In the genomic region with DNA sequence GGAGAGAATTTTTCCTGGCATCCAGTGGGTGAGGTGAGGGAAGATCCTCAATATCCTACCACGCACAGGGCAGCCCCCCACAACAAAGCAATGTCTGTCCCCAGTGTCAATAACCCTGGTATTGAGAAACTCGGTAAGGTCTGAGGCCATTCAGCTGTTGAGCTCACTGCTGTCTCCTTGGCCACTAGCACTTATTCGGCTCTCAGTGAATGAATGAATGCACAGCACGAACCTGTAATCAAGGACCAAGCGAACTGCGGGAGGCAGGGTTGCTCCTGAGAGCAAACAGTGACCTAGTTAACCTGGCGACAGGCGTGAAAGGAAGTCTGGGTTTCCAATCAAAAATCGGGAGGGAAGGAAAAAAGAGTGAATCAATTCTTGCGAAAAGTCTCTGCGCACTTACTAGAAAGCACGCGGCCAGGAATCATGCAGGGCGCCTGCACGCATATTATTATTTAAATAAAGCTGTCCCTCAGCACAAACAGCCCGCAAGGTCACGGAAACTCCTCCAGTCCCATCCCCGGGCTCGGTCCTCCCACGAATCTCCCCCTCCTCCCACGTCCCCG, we compare ENCODE assay signal across 1 cellular context.
TF ChIP-seq lines count a peak whose summit lies in the region.

No MANE protein-coding gene starts in this region.

TF ChIP-seq in GM12878, 131 proteins besides CTCF, POLR2A, EP300 and RAD21 (continued from another document and continues in another):
- TF ChIP-seq, protein P1, sequence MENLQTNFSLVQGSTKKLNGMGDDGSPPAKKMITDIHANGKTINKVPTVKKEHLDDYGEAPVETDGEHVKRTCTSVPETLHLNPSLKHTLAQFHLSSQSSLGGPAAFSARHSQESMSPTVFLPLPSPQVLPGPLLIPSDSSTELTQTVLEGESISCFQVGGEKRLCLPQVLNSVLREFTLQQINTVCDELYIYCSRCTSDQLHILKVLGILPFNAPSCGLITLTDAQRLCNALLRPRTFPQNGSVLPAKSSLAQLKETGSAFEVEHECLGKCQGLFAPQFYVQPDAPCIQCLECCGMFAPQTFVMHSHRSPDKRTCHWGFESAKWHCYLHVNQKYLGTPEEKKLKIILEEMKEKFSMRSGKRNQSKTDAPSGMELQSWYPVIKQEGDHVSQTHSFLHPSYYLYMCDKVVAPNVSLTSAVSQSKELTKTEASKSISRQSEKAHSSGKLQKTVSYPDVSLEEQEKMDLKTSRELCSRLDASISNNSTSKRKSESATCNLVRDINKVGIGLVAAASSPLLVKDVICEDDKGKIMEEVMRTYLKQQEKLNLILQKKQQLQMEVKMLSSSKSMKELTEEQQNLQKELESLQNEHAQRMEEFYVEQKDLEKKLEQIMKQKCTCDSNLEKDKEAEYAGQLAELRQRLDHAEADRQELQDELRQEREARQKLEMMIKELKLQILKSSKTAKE (IDR thresholded peaks at IDR 0.05; ENCODE audit: low read depth, poor library complexity, severe bottlenecking) = peak; percentile 43
- TF ChIP-seq, protein P2, sequence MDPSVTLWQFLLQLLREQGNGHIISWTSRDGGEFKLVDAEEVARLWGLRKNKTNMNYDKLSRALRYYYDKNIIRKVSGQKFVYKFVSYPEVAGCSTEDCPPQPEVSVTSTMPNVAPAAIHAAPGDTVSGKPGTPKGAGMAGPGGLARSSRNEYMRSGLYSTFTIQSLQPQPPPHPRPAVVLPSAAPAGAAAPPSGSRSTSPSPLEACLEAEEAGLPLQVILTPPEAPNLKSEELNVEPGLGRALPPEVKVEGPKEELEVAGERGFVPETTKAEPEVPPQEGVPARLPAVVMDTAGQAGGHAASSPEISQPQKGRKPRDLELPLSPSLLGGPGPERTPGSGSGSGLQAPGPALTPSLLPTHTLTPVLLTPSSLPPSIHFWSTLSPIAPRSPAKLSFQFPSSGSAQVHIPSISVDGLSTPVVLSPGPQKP (IDR thresholded peaks at IDR 0.05; ENCODE audit: low read depth, low read length) = no peak
- TF ChIP-seq PAX5 (IDR thresholded peaks at IDR 0.05; ENCODE audit: borderline replicate concordance, low read depth, low read length) (no peak), SIX5 (IDR thresholded peaks at IDR 0.05; ENCODE audit: low read depth, low read length, severe bottlenecking) (no peak), E2F4 (IDR thresholded peaks at IDR 0.05; ENCODE audit: low read depth, low read length) (no peak), SUZ12 (IDR thresholded peaks at IDR 0.05; ENCODE audit: unreplicated experiment) (no peak), ZNF24 (IDR thresholded peaks at IDR 0.05) (peak; percentile 97), ZNF687 (IDR thresholded peaks at IDR 0.05) (no peak), YY1 (IDR thresholded peaks at IDR 0.05; ENCODE audit: low read depth, low read length) (no peak), ZNF274 (IDR thresholded peaks at IDR 0.05; ENCODE audit: insufficient read depth, insufficient read length) (no peak), ZNF217 (IDR thresholded peaks at IDR 0.05) (no peak), SRF (IDR thresholded peaks at IDR 0.05; ENCODE audit: low read depth in 2 of 2, low read length in 2 of 2) (no peak), SMAD1 (IDR thresholded peaks at IDR 0.05; ENCODE audit: low read depth, partially characterized antibody) (no peak), NFXL1 (IDR thresholded peaks at IDR 0.05; ENCODE audit: borderline replicate concordance) (peak; percentile 97), CUX1 (IDR thresholded peaks at IDR 0.05; ENCODE audit: insufficient replicate concordance, low read depth, low read length) (no peak), ZNF622 (IDR thresholded peaks at IDR 0.05) (no peak), IKZF1 (conservative IDR thresholded peaks at IDR 0.05) (no peak), POLR2AphosphoS2 (IDR thresholded peaks at IDR 0.05; ENCODE audit: low read depth, low read length) (no peak), CREB1 (IDR thresholded peaks at IDR 0.05; ENCODE audit: low read depth) (no peak), MXI1 (IDR thresholded peaks at IDR 0.05; ENCODE audit: low read depth, low read length) (peak; percentile 68; the same call in 1 of the 2 replicates), PML (IDR thresholded peaks at IDR 0.05; ENCODE audit: low read length) (no peak), RBBP5 (conservative IDR thresholded peaks at IDR 0.05) (no peak), CHD2 (IDR thresholded peaks at IDR 0.05; ENCODE audit: borderline replicate concordance, low read depth, low read length) (no peak), KAT2A (conservative IDR thresholded peaks at IDR 0.05; ENCODE audit: control insufficient read depth, low read depth, low read length) (no peak)
- TF ChIP-seq, protein P3, sequence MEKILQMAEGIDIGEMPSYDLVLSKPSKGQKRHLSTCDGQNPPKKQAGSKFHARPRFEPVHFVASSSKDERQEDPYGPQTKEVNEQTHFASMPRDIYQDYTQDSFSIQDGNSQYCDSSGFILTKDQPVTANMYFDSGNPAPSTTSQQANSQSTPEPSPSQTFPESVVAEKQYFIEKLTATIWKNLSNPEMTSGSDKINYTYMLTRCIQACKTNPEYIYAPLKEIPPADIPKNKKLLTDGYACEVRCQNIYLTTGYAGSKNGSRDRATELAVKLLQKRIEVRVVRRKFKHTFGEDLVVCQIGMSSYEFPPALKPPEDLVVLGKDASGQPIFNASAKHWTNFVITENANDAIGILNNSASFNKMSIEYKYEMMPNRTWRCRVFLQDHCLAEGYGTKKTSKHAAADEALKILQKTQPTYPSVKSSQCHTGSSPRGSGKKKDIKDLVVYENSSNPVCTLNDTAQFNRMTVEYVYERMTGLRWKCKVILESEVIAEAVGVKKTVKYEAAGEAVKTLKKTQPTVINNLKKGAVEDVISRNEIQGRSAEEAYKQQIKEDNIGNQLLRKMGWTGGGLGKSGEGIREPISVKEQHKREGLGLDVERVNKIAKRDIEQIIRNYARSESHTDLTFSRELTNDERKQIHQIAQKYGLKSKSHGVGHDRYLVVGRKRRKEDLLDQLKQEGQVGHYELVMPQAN (conservative IDR thresholded peaks at IDR 0.05) = peak; percentile 2; the same call in 1 of the 2 replicates
- TF ChIP-seq, protein P4, sequence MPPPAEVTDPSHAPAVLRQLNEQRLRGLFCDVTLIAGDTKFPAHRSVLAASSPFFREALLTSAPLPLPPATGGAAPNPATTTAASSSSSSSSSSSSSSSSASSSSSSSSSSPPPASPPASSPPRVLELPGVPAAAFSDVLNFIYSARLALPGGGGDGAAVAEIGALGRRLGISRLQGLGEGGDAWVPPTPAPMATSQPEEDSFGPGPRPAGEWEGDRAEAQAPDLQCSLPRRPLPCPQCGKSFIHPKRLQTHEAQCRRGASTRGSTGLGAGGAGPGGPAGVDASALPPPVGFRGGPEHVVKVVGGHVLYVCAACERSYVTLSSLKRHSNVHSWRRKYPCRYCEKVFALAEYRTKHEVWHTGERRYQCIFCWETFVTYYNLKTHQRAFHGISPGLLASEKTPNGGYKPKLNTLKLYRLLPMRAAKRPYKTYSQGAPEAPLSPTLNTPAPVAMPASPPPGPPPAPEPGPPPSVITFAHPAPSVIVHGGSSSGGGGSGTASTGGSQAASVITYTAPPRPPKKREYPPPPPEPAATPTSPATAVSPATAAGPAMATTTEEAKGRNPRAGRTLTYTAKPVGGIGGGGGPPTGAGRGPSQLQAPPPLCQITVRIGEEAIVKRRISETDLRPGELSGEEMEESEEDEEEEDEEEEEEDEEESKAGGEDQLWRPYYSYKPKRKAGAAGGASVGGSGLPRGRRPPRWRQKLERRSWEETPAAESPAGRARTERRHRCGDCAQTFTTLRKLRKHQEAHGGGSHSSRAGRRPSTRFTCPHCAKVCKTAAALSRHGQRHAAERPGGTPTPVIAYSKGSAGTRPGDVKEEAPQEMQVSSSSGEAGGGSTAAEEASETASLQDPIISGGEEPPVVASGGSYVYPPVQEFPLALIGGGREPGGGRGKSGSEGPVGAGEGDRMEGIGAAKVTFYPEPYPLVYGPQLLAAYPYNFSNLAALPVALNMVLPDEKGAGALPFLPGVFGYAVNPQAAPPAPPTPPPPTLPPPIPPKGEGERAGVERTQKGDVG (CRISPR knock-in tag; IDR thresholded peaks at IDR 0.05) = no peak
- TF ChIP-seq, protein P5, sequence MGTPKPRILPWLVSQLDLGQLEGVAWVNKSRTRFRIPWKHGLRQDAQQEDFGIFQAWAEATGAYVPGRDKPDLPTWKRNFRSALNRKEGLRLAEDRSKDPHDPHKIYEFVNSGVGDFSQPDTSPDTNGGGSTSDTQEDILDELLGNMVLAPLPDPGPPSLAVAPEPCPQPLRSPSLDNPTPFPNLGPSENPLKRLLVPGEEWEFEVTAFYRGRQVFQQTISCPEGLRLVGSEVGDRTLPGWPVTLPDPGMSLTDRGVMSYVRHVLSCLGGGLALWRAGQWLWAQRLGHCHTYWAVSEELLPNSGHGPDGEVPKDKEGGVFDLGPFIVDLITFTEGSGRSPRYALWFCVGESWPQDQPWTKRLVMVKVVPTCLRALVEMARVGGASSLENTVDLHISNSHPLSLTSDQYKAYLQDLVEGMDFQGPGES (IDR thresholded peaks at IDR 0.05) = no peak
- TF ChIP-seq, protein P6, sequence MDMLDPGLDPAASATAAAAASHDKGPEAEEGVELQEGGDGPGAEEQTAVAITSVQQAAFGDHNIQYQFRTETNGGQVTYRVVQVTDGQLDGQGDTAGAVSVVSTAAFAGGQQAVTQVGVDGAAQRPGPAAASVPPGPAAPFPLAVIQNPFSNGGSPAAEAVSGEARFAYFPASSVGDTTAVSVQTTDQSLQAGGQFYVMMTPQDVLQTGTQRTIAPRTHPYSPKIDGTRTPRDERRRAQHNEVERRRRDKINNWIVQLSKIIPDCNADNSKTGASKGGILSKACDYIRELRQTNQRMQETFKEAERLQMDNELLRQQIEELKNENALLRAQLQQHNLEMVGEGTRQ (IDR thresholded peaks at IDR 0.05; ENCODE audit: borderline replicate concordance, low read depth, low read length) = no peak
